15 cellular contexts compared by ENCODE assay signal in genomic region chr6:148867851-148868250, GRCh38.
DNase-seq lines count a peak whose midpoint lies in the region; ATAC-seq, FAIRE-seq and TF ChIP-seq lines count a peak whose summit lies in the region.
"Had no signal": no experiment of that assay in that cellular context is flagged by ENCODE, and none has a peak within 500 bp of the region (broad histone marks: within the 10 kb centered on the region; RNA-seq: fewer than 3 reads in every experiment).

No MANE protein-coding gene starts in this region.

- H3K27me3 Mint-ChIP-seq in MCF 10A (ENCODE audit: insufficient read depth, unreplicated experiment) = no peaks in the 10 kb centered on the region

- FAIRE-seq in RCC 7860 (lab: Jason Lieb, UNC) = no peak
- FAIRE-seq: HTR-8/SVneo had no signal

- H3K9me3 Mint-ChIP-seq in MCF 10A (ENCODE audit: unreplicated experiment) = no peaks in the 10 kb centered on the region

- H3K36me3 Mint-ChIP-seq in MCF 10A (ENCODE audit: insufficient read depth, unreplicated experiment) = no peaks in the 10 kb centered on the region

- no peak for TF ChIP-seq POLR2A in breast epithelium (IDR thresholded peaks at IDR 0.05)
- no peak for TF ChIP-seq POLR2A in stomach (IDR thresholded peaks at IDR 0.05)

- no peak overlapping the region for H3K4me3 Mint-ChIP-seq in MCF 10A (ENCODE audit: unreplicated experiment)

- POLR2A ChIA-PET in MCF 10A (lab: Yijun Ruan, JAX) = interaction anchor here (0.6 to 3.6 kb wide), 4 partner anchors 11 to 291 kb away, joined by 3 to 16 read pairs (median 3); no protein-coding TSS in a partner anchor

- H3K4me2 ChIP-seq in fibroblast of lung (ENCODE audit: extremely low read depth, insufficient read depth, low read length) = peak overlapping the region; percentile 30
- H3K4me2 ChIP-seq: BLaER1 treated with 17β-estradiol and CSF1 and Interleukin-3, amounts not matched to agents 10 nM and 100 nM had no signal

- intact Hi-C loops in MCF 10A (cut with micrococcal nuclease) (loop anchor here (5.0 kb wide), 1 partner anchor 79 kb away; no protein-coding TSS in a partner anchor), breast epithelium (cut with DNase I; ENCODE audit: low total_unique reads) (no loop called here), stomach (cut with DNase I; ENCODE audit: low total_unique reads) (no loop called here)

- H3K4me3 ChIP-seq in breast epithelium (no peak overlapping the region), fibroblast of lung (replicated peaks in 1 of 4; ENCODE audit: control extremely low read depth in 1 of 4, insufficient read depth in 1 of 4, low read depth in 3 of 4, low read length in 4 of 4) (no peak overlapping the region), stomach (no peak overlapping the region)
- H3K4me3 ChIP-seq: BLaER1 treated with 17β-estradiol and CSF1 and Interleukin-3, amounts not matched to agents 10 nM and 100 nM had no signal

- no peak overlapping the region for H2AFZ ChIP-seq in fibroblast of lung (ENCODE audit: low read length)

- no peak for TF ChIP-seq CTCF in MCF 10A (IDR thresholded peaks at IDR 0.05; ENCODE audit: unreplicated experiment)
- no peak for TF ChIP-seq CTCF in breast epithelium (IDR thresholded peaks at IDR 0.05)
- TF ChIP-seq CTCF in fibroblast of lung (conservative IDR thresholded peaks at IDR 0.05 in 1 of 2, IDR thresholded peaks at IDR 0.05 in 1 of 2; ENCODE audit: low read depth in 1 of 2, low read length in 2 of 2) = no peak
- TF ChIP-seq CTCF in stomach (IDR thresholded peaks at IDR 0.05) = no peak

- peaks cover 46% of the 10 kb centered on the region for H3K4me1 Mint-ChIP-seq in MCF 10A (ENCODE audit: insufficient read depth, unreplicated experiment)

- CTCF ChIA-PET in MCF 10A (lab: Yijun Ruan, JAX) = interaction anchor here (0.6 to 1.0 kb wide), 3 partner anchors 10 to 146 kb away, joined by 3 to 4 read pairs (median 3); no protein-coding TSS in a partner anchor

- peak overlapping the region; percentile 73 for H3K27ac Mint-ChIP-seq in MCF 10A (ENCODE audit: low read depth, unreplicated experiment)

- no peak for TF ChIP-seq EP300 in stomach (IDR thresholded peaks at IDR 0.05)

- H4K20me1 ChIP-seq in fibroblast of lung (ENCODE audit: control insufficient read depth, extremely low read depth, insufficient read depth, low read length) = no peaks in the 10 kb centered on the region

- no peak overlapping the region for H3K27ac ChIP-seq in breast epithelium
- no peak overlapping the region for H3K27ac ChIP-seq in fibroblast of lung (ENCODE audit: insufficient read depth, low read length)
- H3K27ac ChIP-seq in stomach = no peak overlapping the region
- H3K27ac ChIP-seq: BLaER1 treated with 17β-estradiol and CSF1 and Interleukin-3, amounts not matched to agents 10 nM and 100 nM had no signal

- H3K36me3 ChIP-seq in breast epithelium (no peaks in the 10 kb centered on the region), fibroblast of lung (ENCODE audit: control insufficient read depth, insufficient read depth, low read length) (no peaks in the 10 kb centered on the region), stomach (no peaks in the 10 kb centered on the region)

- ATAC-seq in GM21717 (IDR thresholded peaks at IDR 0.05; ENCODE audit: unreplicated experiment) (no peak), HG02642 (IDR thresholded peaks at IDR 0.05; ENCODE audit: poor library complexity, unreplicated experiment) (no peak)

- H3K27me3 ChIP-seq in breast epithelium (no peaks in the 10 kb centered on the region), fibroblast of lung (ENCODE audit: control insufficient read depth, insufficient read depth, low read length) (no peaks in the 10 kb centered on the region), stomach (no peaks in the 10 kb centered on the region)
- H3K27me3 ChIP-seq: BLaER1 treated with 17β-estradiol and CSF1 and Interleukin-3, amounts not matched to agents 10 nM and 100 nM had no signal

- no peaks in the 10 kb centered on the region for H3K9me3 ChIP-seq in breast epithelium
- no peaks in the 10 kb centered on the region for H3K9me3 ChIP-seq in fibroblast of lung (ENCODE audit: control insufficient read depth, insufficient read depth, low read depth, low read length)
- H3K9me3 ChIP-seq in stomach = no peaks in the 10 kb centered on the region

- no TSS peak for BruUV-seq in MCF 10A (replicated peaks; lab: Mats Ljungman, UMichigan)

- H3K4me1 ChIP-seq in breast epithelium (no peaks in the 10 kb centered on the region), fibroblast of lung (ENCODE audit: control insufficient read depth, extremely low read depth, insufficient read depth, low read length) (peaks cover 16% of the 10 kb centered on the region), stomach (peaks cover 0 to 17% (median 0%) of the 10 kb centered on the region in 4 donors)

- no peak for DNase-seq in MCF 10A (ENCODE audit: unreplicated experiment)
- no peak for DNase-seq in breast epithelium (ENCODE audit: low spot score in 2 of 2)
- DNase-seq in RCC 7860 (ENCODE audit: low spot score) = peak; percentile 30
- no peak for DNase-seq in fibroblast of lung (ENCODE audit: low read depth in 2 of 2)
- no peak for DNase-seq in amniotic stem cell (lab: John Stamatoyannopoulos, UW)
- no peak for DNase-seq in stomach
- DNase-seq: activated gamma-delta T cell; DMS79; glutamatergic neuron; islet precursor cell; stimulated activated CD8-positive, alpha-beta memory T cell treated with anti-CD3 and anti-CD28 coated beads, Interleukin-4, amount 100 ng/mL, for 48 hours had no signal

- no peak overlapping the region for H3K9ac ChIP-seq in fibroblast of lung (ENCODE audit: insufficient read depth, low read length)
- H3K9ac ChIP-seq: BLaER1 treated with 17β-estradiol and CSF1 and Interleukin-3, amounts not matched to agents 10 nM and 100 nM had no signal

- H3K79me2 ChIP-seq in fibroblast of lung (ENCODE audit: control insufficient read depth, insufficient read depth, low read length) = no peaks in the 10 kb centered on the region
